ENCODE assay signal across 9 cellular contexts in the genomic region with DNA sequence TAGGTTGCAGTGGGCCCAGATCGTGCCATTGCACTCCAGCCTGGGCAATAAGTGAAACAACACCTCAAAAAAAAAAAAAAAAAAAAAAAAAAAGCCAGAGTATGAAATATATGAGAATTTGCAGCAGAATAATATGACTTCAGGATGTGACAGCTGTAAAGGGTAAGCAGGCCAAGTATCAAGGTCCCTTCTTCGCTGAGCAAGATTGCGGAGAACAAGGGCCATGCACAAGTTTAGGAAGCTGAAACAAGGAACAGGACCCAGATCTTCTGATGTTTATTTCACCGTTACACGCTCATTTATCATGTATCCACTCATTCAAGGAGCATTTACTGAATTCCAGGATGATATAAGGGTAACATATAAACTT. TPM values are rescaled to one million over a fixed set of nuclear protein-coding genes. Genes with fewer than 3 reads are reported as not detected.
DNase-seq lines count a peak whose midpoint lies in the region; ATAC-seq and TF ChIP-seq lines count a peak whose summit lies in the region.
"Had no signal": no experiment of that assay in that cellular context is flagged by ENCODE, and none has a peak within 500 bp of the region (broad histone marks: within the 10 kb centered on the region; RNA-seq: fewer than 3 reads in every experiment).

No MANE protein-coding gene starts in this region.

- ATAC-seq in stimulated activated memory B cell treated with anti-CD40 and anti-IgM and Interleukin-4, amounts not matched to agents 10 μg/mL and 1 μg/mL and 100 μg/mL, for 72 hours, result no peak
- ATAC-seq in GM18502 (IDR thresholded peaks at IDR 0.05; ENCODE audit: poor library complexity, unreplicated experiment), result no peak

- peak; percentile 50 for DNase-seq in DMS79 treated with DMSO at 0.1 percent for 48 hours (lab: John Stamatoyannopoulos, UW)
- DNase-seq in DMS79 (lab: John Stamatoyannopoulos, UW), result no peak
- DNase-seq in glutamatergic neuron, result no peak
- no peak for DNase-seq in GOT3 (lab: John Stamatoyannopoulos, UW)
- no peak for DNase-seq in SKM-1 treated with dmso at 0.1 percent for 144 hours (lab: John Stamatoyannopoulos, UW; ENCODE audit: unreplicated experiment)
- DNase-seq: NCI-H446 treated with DMSO at 0.1 percent for 48 hours had no signal

- peaks cover 6% of the 10 kb centered on the region for H3K27me3 Mint-ChIP-seq in glutamatergic neuron (ENCODE audit: unreplicated experiment)
- H3K27me3 Mint-ChIP-seq in stimulated activated memory B cell treated with anti-CD40 and anti-IgM and Interleukin-4, amounts not matched to agents 10 μg/mL and 1 μg/mL and 100 μg/mL, for 72 hours, result no peaks in the 10 kb centered on the region

- peak overlapping the region; percentile 73 for H3K27ac Mint-ChIP-seq in glutamatergic neuron (ENCODE audit: unreplicated experiment)
- H3K27ac Mint-ChIP-seq in stimulated activated memory B cell treated with anti-CD40 and anti-IgM and Interleukin-4, amounts not matched to agents 10 μg/mL and 1 μg/mL and 100 μg/mL, for 72 hours, result peak overlapping the region; percentile 22

- no peak for TF ChIP-seq CTCF in WI38 (IDR thresholded peaks at IDR 0.05; ENCODE audit: low read depth, low read length)
- no peak for TF ChIP-seq CTCF in glutamatergic neuron (IDR thresholded peaks at IDR 0.05; ENCODE audit: partially characterized antibody, unreplicated experiment)

- peak overlapping the region; percentile 86 for H3K4me3 Mint-ChIP-seq in glutamatergic neuron (ENCODE audit: unreplicated experiment)
- H3K4me3 Mint-ChIP-seq in stimulated activated memory B cell treated with anti-CD40 and anti-IgM and Interleukin-4, amounts not matched to agents 10 μg/mL and 1 μg/mL and 100 μg/mL, for 72 hours, result peak overlapping the region; percentile 79

- peak overlapping the region; percentile 93 for H3K4me3 ChIP-seq in WI38 (ENCODE audit: low read depth, low read length)

- H3K4me1 Mint-ChIP-seq in glutamatergic neuron (ENCODE audit: low read depth, unreplicated experiment), result peaks cover 13% of the 10 kb centered on the region
- H3K4me1 Mint-ChIP-seq in stimulated activated memory B cell treated with anti-CD40 and anti-IgM and Interleukin-4, amounts not matched to agents 10 μg/mL and 1 μg/mL and 100 μg/mL, for 72 hours, result peaks cover 50% of the 10 kb centered on the region

- H3K36me3 Mint-ChIP-seq in glutamatergic neuron (ENCODE audit: unreplicated experiment), result no peaks in the 10 kb centered on the region
- H3K36me3 Mint-ChIP-seq in stimulated activated memory B cell treated with anti-CD40 and anti-IgM and Interleukin-4, amounts not matched to agents 10 μg/mL and 1 μg/mL and 100 μg/mL, for 72 hours, result no peaks in the 10 kb centered on the region

- H3K9me3 Mint-ChIP-seq in glutamatergic neuron (ENCODE audit: unreplicated experiment), result no peaks in the 10 kb centered on the region
- no peaks in the 10 kb centered on the region for H3K9me3 Mint-ChIP-seq in stimulated activated memory B cell treated with anti-CD40 and anti-IgM and Interleukin-4, amounts not matched to agents 10 μg/mL and 1 μg/mL and 100 μg/mL, for 72 hours

RNA-seq across cellular contexts. Expression of gene FOXJ2, which starts 0.7 kb away (rescaled TPM):
- total RNA-seq in glutamatergic neuron (ENCODE audit: unreplicated experiment), result 8.3 TPM

RNA-seq across cellular contexts. Expression of gene C3AR1, which starts 34.3 kb away (rescaled TPM):
- total RNA-seq in glutamatergic neuron (ENCODE audit: unreplicated experiment), result not detected

RNA-seq across cellular contexts. Expression of gene NECAP1, which starts 50.2 kb away (rescaled TPM):
- 88.2 TPM for total RNA-seq in glutamatergic neuron (ENCODE audit: unreplicated experiment)
